Comparison of ENCODE assay signal across 1 cellular context in the genomic region with DNA sequence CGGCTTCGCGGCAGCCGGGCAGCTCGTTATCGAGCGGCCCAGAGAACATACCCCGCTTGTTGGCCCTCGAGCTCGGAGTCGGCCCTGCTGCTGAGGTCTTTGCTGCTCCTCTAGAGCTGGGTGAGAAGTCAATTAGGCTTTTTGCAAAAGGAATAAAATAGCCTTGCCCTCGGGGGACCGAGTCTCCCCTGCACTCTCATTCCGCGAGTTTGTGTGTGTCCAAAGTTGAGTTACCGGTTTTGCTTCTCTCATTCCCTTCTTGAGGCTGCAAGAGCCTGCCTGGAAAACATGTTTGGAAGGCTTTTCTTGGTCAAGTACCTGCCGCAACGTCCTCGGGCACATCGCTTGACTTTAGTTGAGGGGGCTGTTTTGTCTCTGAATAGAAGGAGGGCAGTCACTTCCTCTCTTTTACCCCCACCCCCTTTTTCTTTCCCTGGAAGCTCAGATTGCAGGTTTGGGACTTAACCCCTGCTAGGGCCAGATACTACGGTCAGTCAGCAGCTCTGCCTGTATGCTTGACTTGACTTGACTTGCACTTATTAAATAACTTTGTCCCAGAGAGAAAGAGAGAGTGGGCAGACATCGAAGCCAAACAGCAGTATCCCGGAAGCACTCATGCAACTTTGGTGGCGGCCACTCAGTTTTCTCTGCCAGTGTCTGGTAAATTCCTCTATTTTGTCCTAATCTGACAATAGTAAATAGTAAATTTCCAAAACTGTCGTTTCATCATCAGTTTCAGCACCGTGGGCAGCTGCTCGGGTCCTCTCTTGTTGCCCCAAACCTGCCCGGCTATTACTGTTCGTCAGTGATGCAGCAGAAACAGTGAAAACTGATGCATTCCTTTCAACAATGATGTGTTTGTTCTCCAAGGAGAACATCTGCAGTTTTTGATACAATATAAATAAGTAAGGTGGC.
TF ChIP-seq lines count a peak whose summit lies in the region.

No MANE protein-coding gene starts in this region.

TF ChIP-seq in HEK293, 187 proteins besides CTCF, POLR2A, EP300 and RAD21 (continued from another document):
- peak; percentile 89 for TF ChIP-seq REST (tag by site-specific recombination; IDR thresholded peaks at IDR 0.05)
- no peak for TF ChIP-seq ZNF776 (tag by site-specific recombination; IDR thresholded peaks at IDR 0.05; ENCODE audit: borderline replicate concordance)
- TF ChIP-seq PRDM1 (tag by site-specific recombination; IDR thresholded peaks at IDR 0.05): peak; percentile 50; the same call in 1 of the 2 replicates
